Comparison of ENCODE assay signal across 17 cellular contexts in genomic region chr3:33834117-33834495, GRCh38. TPM values are rescaled to one million over a fixed set of nuclear protein-coding genes. Genes with fewer than 3 reads are reported as not detected.
DNase-seq lines count a peak whose midpoint lies in the region; ATAC-seq and TF ChIP-seq lines count a peak whose summit lies in the region.
"Had no signal": no experiment of that assay in that cellular context is flagged by ENCODE, and none has a peak within 500 bp of the region (broad histone marks: within the 10 kb centered on the region; RNA-seq: fewer than 3 reads in every experiment).

No MANE protein-coding gene starts in this region.

- H3K4me3 ChIP-seq in spleen (no peak overlapping the region), aorta (ENCODE audit: low read length in 2 of 2) (no peak overlapping the region)
- H3K4me3 ChIP-seq: cardiac muscle cell, PC-9, uterus had no signal

- peak overlapping the region in 4 of 8 donors; percentile 3 to 57 (median 24) for H3K27ac ChIP-seq in spleen
- no peak overlapping the region for H3K27ac ChIP-seq in aorta (ENCODE audit: low read depth in 1 of 2, low read length in 2 of 2)
- H3K27ac ChIP-seq: cardiac muscle cell, PC-9, uterus had no signal

- TF ChIP-seq CTCF in spleen (IDR thresholded peaks at IDR 0.05 in 8 of 11, conservative IDR thresholded peaks at IDR 0.05 in 3 of 11) = no peak

- no peaks in the 10 kb centered on the region for H3K9me3 ChIP-seq in spleen
- no peaks in the 10 kb centered on the region for H3K9me3 ChIP-seq in aorta (ENCODE audit: control insufficient read depth, low read length)
- H3K9me3 ChIP-seq: uterus had no signal

- peaks cover 47% of the 10 kb centered on the region for H3K36me3 Mint-ChIP-seq in activated naive CD4-positive, alpha-beta T cell treated with anti-CD3 and anti-CD28 coated beads, Interleukin-2, amount 50 U/mL, for 24 hours
- peaks cover 60% of the 10 kb centered on the region for H3K36me3 Mint-ChIP-seq in stimulated activated memory B cell treated with anti-CD40 and anti-IgM and Interleukin-4, amounts not matched to agents 10 μg/mL and 1 μg/mL and 100 μg/mL, for 72 hours

- intact Hi-C loops in spleen (cut with DNase I; ENCODE audit: low total_unique reads) (no loop called here), aorta (cut with DNase I) (no loop called here)

- H3K27me3 ChIP-seq in spleen (replicated peaks in 1 of 7) (no peaks in the 10 kb centered on the region), aorta (ENCODE audit: control insufficient read depth in 1 of 2, insufficient read depth in 2 of 2, low read length in 1 of 2) (no peaks in the 10 kb centered on the region)
- H3K27me3 ChIP-seq: cardiac muscle cell, uterus had no signal

- peaks cover 0 to 85% (median 36%) of the 10 kb centered on the region in 6 donors for H3K36me3 ChIP-seq in spleen
- H3K36me3 ChIP-seq in aorta (ENCODE audit: control insufficient read depth in 1 of 2, insufficient read depth in 2 of 2, low read length in 1 of 2) = peaks cover 3% of the 10 kb centered on the region in 2 donors
- H3K36me3 ChIP-seq: uterus had no signal

- no peaks in the 10 kb centered on the region for H3K9me3 Mint-ChIP-seq in activated naive CD4-positive, alpha-beta T cell treated with anti-CD3 and anti-CD28 coated beads, Interleukin-2, amount 50 U/mL, for 24 hours
- no peaks in the 10 kb centered on the region for H3K9me3 Mint-ChIP-seq in stimulated activated memory B cell treated with anti-CD40 and anti-IgM and Interleukin-4, amounts not matched to agents 10 μg/mL and 1 μg/mL and 100 μg/mL, for 72 hours
- H3K9me3 Mint-ChIP-seq: activated CD4-positive, alpha-beta T cell treated with anti-CD3 and anti-CD28 coated beads, Interleukin-2, amount 10 ng/mL, durations not matched to agents 24 days and 14 days had no signal

- H3K27ac Mint-ChIP-seq in activated naive CD4-positive, alpha-beta T cell treated with anti-CD3 and anti-CD28 coated beads, Interleukin-2, amount 50 U/mL, for 24 hours = peak overlapping the region; percentile 52
- H3K27ac Mint-ChIP-seq in stimulated activated memory B cell treated with anti-CD40 and anti-IgM and Interleukin-4, amounts not matched to agents 10 μg/mL and 1 μg/mL and 100 μg/mL, for 72 hours = peak overlapping the region; percentile 85

- peak; percentile 48 for ATAC-seq in GM21576 (IDR thresholded peaks at IDR 0.05; ENCODE audit: unreplicated experiment)
- ATAC-seq in stimulated activated memory B cell treated with anti-CD40 and anti-IgM and Interleukin-4, amounts not matched to agents 10 μg/mL and 1 μg/mL and 100 μg/mL, for 72 hours = peak; percentile 86
- no peak for ATAC-seq in aorta (ENCODE audit: low FRiP score)

- H3K4me1 ChIP-seq in spleen (peaks cover 0 to 30% (median 0%) of the 10 kb centered on the region in 6 donors), aorta (ENCODE audit: control insufficient read depth in 1 of 2, insufficient read depth in 2 of 2, low read length in 2 of 2) (no peaks in the 10 kb centered on the region)
- H3K4me1 ChIP-seq: uterus had no signal

- 53 to 66% (median 59%) methylated on average over 4 of the region's 4 CpGs for WGBS in spleen, 5 donors
- WGBS in aorta, 2 donors = 92 to 97% methylated on average over 4 of the region's 4 CpGs

- no peak for TF ChIP-seq POLR2A in spleen (IDR thresholded peaks at IDR 0.05)

- peaks cover 39% of the 10 kb centered on the region for H3K4me1 Mint-ChIP-seq in activated naive CD4-positive, alpha-beta T cell treated with anti-CD3 and anti-CD28 coated beads, Interleukin-2, amount 50 U/mL, for 24 hours
- peaks cover 54% of the 10 kb centered on the region for H3K4me1 Mint-ChIP-seq in stimulated activated memory B cell treated with anti-CD40 and anti-IgM and Interleukin-4, amounts not matched to agents 10 μg/mL and 1 μg/mL and 100 μg/mL, for 72 hours

- no peak overlapping the region for H3K4me3 Mint-ChIP-seq in activated naive CD4-positive, alpha-beta T cell treated with anti-CD3 and anti-CD28 coated beads, Interleukin-2, amount 50 U/mL, for 24 hours
- H3K4me3 Mint-ChIP-seq in stimulated activated memory B cell treated with anti-CD40 and anti-IgM and Interleukin-4, amounts not matched to agents 10 μg/mL and 1 μg/mL and 100 μg/mL, for 72 hours = peak overlapping the region; percentile 49
- H3K4me3 Mint-ChIP-seq: activated CD4-positive, alpha-beta T cell treated with anti-CD3 and anti-CD28 coated beads, Interleukin-2, amount 10 ng/mL, durations not matched to agents 24 days and 14 days had no signal

- H3K27me3 Mint-ChIP-seq in activated naive CD4-positive, alpha-beta T cell treated with anti-CD3 and anti-CD28 coated beads, Interleukin-2, amount 50 U/mL, for 24 hours = no peaks in the 10 kb centered on the region
- H3K27me3 Mint-ChIP-seq in stimulated activated memory B cell treated with anti-CD40 and anti-IgM and Interleukin-4, amounts not matched to agents 10 μg/mL and 1 μg/mL and 100 μg/mL, for 72 hours = no peaks in the 10 kb centered on the region
- H3K27me3 Mint-ChIP-seq: activated CD4-positive, alpha-beta T cell treated with anti-CD3 and anti-CD28 coated beads, Interleukin-2, amount 10 ng/mL, durations not matched to agents 24 days and 14 days had no signal

- no peak for DNase-seq in activated naive CD4-positive, alpha-beta T cell (lab: John Stamatoyannopoulos, UW)
- peak; percentile 48 for DNase-seq in NAMALWA (ENCODE audit: low spot score)
- DNase-seq in kidney glomerular epithelial cell (lab: John Stamatoyannopoulos, UW) = no peak
- DNase-seq in spleen = no peak
- no peak for DNase-seq in aorta
- DNase-seq: activated CD4-positive, alpha-beta T cell treated with anti-CD3 and anti-CD28 coated beads, Interleukin-2, amount 10 ng/mL, durations not matched to agents 24 days and 14 days; activated gamma-delta T cell treated with Interleukin-2 at 50 U/mL for 16 hours; DMS79; glutamatergic neuron; NCI-H2171; PC-9; stimulated activated CD4-positive, alpha-beta T cell treated with anti-CD3 and anti-CD28 coated beads, Interleukin-1b, Interleukin-23, amount 100 ng/mL, for 48 hours; uterus had no signal

RNA-seq across cellular contexts. Expression of gene PDCD6IP, which starts 35.7 kb away (rescaled TPM):
- 100 to 1,000 TPM; 121 to 265 (median 199) TPM for total RNA-seq in spleen
- 10 to 100 TPM; 30.5 to 39.4 (median 37.4) TPM for polyA plus RNA-seq in spleen
- 100 to 1,000 TPM; 232 to 245 TPM for total RNA-seq in aorta
- 10 to 100 TPM; 41.7 to 54.0 TPM for polyA plus RNA-seq in aorta
